In the genomic region with DNA sequence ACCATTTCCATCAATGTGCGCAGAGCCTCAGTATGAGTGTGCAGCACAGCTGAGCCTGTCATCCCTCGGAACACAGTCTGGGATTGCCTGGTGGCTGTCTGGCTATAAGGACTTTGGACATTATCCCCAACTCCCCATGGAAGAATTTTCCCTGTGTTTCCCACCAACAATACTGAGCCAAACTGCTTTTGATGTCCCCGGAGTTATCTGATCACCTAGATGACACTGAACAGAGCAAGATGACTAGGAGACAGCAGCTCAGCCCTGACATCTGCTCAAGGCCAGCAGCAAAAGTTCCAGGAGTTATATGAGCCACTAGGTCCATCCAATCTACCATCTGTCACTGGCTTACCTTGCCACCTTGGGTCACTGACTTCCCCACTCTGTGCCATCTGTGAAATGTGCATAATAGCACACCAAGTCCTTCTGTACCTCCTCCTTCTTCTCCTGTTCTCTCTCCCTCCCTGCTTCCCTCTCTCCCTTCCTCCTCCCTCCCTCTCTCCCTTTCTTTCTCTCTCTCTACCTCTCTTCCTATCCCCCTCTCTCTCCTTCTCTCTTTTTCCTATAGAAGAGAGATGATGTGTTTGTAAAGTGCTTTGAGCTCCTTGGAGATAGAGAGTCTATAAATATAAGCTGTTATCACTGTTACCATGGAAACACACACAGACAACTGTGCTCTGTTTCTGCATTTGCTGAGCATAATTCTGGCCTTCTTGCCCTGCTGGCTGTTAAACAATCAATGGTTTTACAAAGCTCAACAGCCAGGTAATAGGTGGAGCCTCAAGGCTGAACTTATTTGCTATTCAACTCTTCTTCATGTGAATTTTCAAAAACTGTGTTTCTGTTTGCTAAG, we compare ENCODE assay signal across 2 cellular contexts.
TF ChIP-seq lines count a peak whose summit lies in the region.

No MANE protein-coding gene starts in this region.

TF ChIP-seq in SK-N-SH, 30 proteins besides CTCF, POLR2A, EP300 and RAD21 (continued from another document):
- TF ChIP-seq, protein P1, sequence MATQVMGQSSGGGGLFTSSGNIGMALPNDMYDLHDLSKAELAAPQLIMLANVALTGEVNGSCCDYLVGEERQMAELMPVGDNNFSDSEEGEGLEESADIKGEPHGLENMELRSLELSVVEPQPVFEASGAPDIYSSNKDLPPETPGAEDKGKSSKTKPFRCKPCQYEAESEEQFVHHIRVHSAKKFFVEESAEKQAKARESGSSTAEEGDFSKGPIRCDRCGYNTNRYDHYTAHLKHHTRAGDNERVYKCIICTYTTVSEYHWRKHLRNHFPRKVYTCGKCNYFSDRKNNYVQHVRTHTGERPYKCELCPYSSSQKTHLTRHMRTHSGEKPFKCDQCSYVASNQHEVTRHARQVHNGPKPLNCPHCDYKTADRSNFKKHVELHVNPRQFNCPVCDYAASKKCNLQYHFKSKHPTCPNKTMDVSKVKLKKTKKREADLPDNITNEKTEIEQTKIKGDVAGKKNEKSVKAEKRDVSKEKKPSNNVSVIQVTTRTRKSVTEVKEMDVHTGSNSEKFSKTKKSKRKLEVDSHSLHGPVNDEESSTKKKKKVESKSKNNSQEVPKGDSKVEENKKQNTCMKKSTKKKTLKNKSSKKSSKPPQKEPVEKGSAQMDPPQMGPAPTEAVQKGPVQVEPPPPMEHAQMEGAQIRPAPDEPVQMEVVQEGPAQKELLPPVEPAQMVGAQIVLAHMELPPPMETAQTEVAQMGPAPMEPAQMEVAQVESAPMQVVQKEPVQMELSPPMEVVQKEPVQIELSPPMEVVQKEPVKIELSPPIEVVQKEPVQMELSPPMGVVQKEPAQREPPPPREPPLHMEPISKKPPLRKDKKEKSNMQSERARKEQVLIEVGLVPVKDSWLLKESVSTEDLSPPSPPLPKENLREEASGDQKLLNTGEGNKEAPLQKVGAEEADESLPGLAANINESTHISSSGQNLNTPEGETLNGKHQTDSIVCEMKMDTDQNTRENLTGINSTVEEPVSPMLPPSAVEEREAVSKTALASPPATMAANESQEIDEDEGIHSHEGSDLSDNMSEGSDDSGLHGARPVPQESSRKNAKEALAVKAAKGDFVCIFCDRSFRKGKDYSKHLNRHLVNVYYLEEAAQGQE (IDR thresholded peaks at IDR 0.05; ENCODE audit: low read depth, low read length): no peak
- TF ChIP-seq TAF1 (IDR thresholded peaks at IDR 0.05; ENCODE audit: borderline replicate concordance, low read depth, low read length) (no peak), GABPA (IDR thresholded peaks at IDR 0.05; ENCODE audit: low read depth) (no peak), CHD2 (IDR thresholded peaks at IDR 0.05; ENCODE audit: low read length, partially characterized antibody) (no peak), NFIC (IDR thresholded peaks at IDR 0.05; ENCODE audit: borderline replicate concordance) (no peak), RFX5 (IDR thresholded peaks at IDR 0.05; ENCODE audit: low read length) (peak; percentile 65; the same call in 1 of the 2 replicates), TCF12 (IDR thresholded peaks at IDR 0.05) (no peak), GATA2 (CRISPR knock-in tag; IDR thresholded peaks at IDR 0.05) (peak; percentile 62)
- TF ChIP-seq, protein P2, sequence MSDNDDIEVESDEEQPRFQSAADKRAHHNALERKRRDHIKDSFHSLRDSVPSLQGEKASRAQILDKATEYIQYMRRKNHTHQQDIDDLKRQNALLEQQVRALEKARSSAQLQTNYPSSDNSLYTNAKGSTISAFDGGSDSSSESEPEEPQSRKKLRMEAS (IDR thresholded peaks at IDR 0.05; ENCODE audit: low read depth): no peak

TF ChIP-seq in WTC11, 78 proteins besides CTCF, POLR2A, EP300 and RAD21 (continued from another document):
- TF ChIP-seq, protein P3, sequence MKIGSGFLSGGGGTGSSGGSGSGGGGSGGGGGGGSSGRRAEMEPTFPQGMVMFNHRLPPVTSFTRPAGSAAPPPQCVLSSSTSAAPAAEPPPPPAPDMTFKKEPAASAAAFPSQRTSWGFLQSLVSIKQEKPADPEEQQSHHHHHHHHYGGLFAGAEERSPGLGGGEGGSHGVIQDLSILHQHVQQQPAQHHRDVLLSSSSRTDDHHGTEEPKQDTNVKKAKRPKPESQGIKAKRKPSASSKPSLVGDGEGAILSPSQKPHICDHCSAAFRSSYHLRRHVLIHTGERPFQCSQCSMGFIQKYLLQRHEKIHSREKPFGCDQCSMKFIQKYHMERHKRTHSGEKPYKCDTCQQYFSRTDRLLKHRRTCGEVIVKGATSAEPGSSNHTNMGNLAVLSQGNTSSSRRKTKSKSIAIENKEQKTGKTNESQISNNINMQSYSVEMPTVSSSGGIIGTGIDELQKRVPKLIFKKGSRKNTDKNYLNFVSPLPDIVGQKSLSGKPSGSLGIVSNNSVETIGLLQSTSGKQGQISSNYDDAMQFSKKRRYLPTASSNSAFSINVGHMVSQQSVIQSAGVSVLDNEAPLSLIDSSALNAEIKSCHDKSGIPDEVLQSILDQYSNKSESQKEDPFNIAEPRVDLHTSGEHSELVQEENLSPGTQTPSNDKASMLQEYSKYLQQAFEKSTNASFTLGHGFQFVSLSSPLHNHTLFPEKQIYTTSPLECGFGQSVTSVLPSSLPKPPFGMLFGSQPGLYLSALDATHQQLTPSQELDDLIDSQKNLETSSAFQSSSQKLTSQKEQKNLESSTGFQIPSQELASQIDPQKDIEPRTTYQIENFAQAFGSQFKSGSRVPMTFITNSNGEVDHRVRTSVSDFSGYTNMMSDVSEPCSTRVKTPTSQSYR (CRISPR knock-in tag; IDR thresholded peaks at IDR 0.05): no peak
- TF ChIP-seq, protein P4, sequence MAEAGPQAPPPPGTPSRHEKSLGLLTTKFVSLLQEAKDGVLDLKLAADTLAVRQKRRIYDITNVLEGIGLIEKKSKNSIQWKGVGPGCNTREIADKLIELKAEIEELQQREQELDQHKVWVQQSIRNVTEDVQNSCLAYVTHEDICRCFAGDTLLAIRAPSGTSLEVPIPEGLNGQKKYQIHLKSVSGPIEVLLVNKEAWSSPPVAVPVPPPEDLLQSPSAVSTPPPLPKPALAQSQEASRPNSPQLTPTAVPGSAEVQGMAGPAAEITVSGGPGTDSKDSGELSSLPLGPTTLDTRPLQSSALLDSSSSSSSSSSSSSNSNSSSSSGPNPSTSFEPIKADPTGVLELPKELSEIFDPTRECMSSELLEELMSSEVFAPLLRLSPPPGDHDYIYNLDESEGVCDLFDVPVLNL (CRISPR knock-in tag; IDR thresholded peaks at IDR 0.05; ENCODE audit: borderline replicate concordance, low read depth): no peak
- TF ChIP-seq ZNF138 (CRISPR knock-in tag; conservative IDR thresholded peaks at IDR 0.05): no peak
- TF ChIP-seq, protein P5, sequence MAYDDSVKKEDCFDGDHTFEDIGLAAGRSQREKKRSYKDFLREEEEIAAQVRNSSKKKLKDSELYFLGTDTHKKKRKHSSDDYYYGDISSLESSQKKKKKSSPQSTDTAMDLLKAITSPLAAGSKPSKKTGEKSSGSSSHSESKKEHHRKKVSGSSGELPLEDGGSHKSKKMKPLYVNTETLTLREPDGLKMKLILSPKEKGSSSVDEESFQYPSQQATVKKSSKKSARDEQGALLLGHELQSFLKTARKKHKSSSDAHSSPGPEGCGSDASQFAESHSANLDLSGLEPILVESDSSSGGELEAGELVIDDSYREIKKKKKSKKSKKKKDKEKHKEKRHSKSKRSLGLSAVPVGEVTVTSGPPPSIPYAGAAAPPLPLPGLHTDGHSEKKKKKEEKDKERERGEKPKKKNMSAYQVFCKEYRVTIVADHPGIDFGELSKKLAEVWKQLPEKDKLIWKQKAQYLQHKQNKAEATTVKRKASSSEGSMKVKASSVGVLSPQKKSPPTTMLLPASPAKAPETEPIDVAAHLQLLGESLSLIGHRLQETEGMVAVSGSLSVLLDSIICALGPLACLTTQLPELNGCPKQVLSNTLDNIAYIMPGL (CRISPR knock-in tag; IDR thresholded peaks at IDR 0.05): no peak
